ENCODE assay signal across 24 cellular contexts in genomic region chr3:121232309-121233225, GRCh38.
DNase-seq lines count a peak whose midpoint lies in the region; ATAC-seq and TF ChIP-seq lines count a peak whose summit lies in the region.
"Had no signal": no experiment of that assay in that cellular context is flagged by ENCODE, and none has a peak within 500 bp of the region (broad histone marks: within the 10 kb centered on the region; RNA-seq: fewer than 3 reads in every experiment).

No MANE protein-coding gene starts in this region.

- no peaks in the 10 kb centered on the region; the same call in 1 of the 2 replicates for H3K27me3 Mint-ChIP-seq in HFFc6 (ENCODE audit: insufficient read depth)
- H3K27me3 Mint-ChIP-seq in stimulated activated memory B cell treated with anti-CD40 and anti-IgM and Interleukin-4, amounts not matched to agents 10 μg/mL and 1 μg/mL and 100 μg/mL, for 72 hours, result no peaks in the 10 kb centered on the region

- ATAC-seq in stimulated activated memory B cell treated with anti-CD40 and anti-IgM and Interleukin-4, amounts not matched to agents 10 μg/mL and 1 μg/mL and 100 μg/mL, for 72 hours, result peak; percentile 5
- ATAC-seq: left colon had no signal

- H3K4me3 Mint-ChIP-seq in HFFc6, result peak overlapping the region; percentile 54
- no peak overlapping the region for H3K4me3 Mint-ChIP-seq in stimulated activated memory B cell treated with anti-CD40 and anti-IgM and Interleukin-4, amounts not matched to agents 10 μg/mL and 1 μg/mL and 100 μg/mL, for 72 hours

- DNase-seq in NCI-H82 (lab: John Stamatoyannopoulos, UW) (peak; percentile 17), NCI-H82 treated with DMSO at 0.1 percent for 48 hours (lab: John Stamatoyannopoulos, UW; ENCODE audit: unreplicated experiment) (no peak), HFFc6 (no peak), OCI-M1 (lab: John Stamatoyannopoulos, UW) (peak; percentile 11), cerebellum (ENCODE audit: low spot score) (no peak), GF-D8 (lab: John Stamatoyannopoulos, UW) (no peak), hepatic stellate cell (ENCODE audit: low spot score) (no peak)
- DNase-seq: activated CD4-positive, alpha-beta T cell treated with anti-CD3 and anti-CD28 coated beads for 48 hours; activated naive CD4-positive, alpha-beta T cell treated with Interleukin-2 at 50 U/mL for 16 hours; activated T-cell treated with anti-CD3 and anti-CD28 coated beads, Interleukin-2, amount 50 U/mL, for 48 hours; adrenal gland; brain microvascular endothelial cell; effector memory CD4-positive, alpha-beta T cell; esophagus squamous epithelium; GM23248; KBM-7; left colon; mesenchymal stem cell; NCI-H187 treated with DMSO at 0.1 percent for 48 hours; NCI-H510A treated with DMSO at 0.1 percent for 48 hours; stimulated activated CD8-positive, alpha-beta memory T cell treated with anti-CD3 and anti-CD28 coated beads, Interleukin-4, amount 100 ng/mL, for 48 hours; T-helper 2 cell; trophoblast cell had no signal

- no peaks in the 10 kb centered on the region for H3K9me3 Mint-ChIP-seq in HFFc6
- no peaks in the 10 kb centered on the region for H3K9me3 Mint-ChIP-seq in stimulated activated memory B cell treated with anti-CD40 and anti-IgM and Interleukin-4, amounts not matched to agents 10 μg/mL and 1 μg/mL and 100 μg/mL, for 72 hours

- no peak overlapping the region for H3K27ac Mint-ChIP-seq in HFFc6
- H3K27ac Mint-ChIP-seq in stimulated activated memory B cell treated with anti-CD40 and anti-IgM and Interleukin-4, amounts not matched to agents 10 μg/mL and 1 μg/mL and 100 μg/mL, for 72 hours, result no peak overlapping the region

- no peaks in the 10 kb centered on the region for H3K36me3 Mint-ChIP-seq in HFFc6 (ENCODE audit: low read depth)
- H3K36me3 Mint-ChIP-seq in stimulated activated memory B cell treated with anti-CD40 and anti-IgM and Interleukin-4, amounts not matched to agents 10 μg/mL and 1 μg/mL and 100 μg/mL, for 72 hours, result no peaks in the 10 kb centered on the region

- peaks cover 11% of the 10 kb centered on the region for H3K4me1 Mint-ChIP-seq in HFFc6 (ENCODE audit: low read depth)
- no peaks in the 10 kb centered on the region for H3K4me1 Mint-ChIP-seq in stimulated activated memory B cell treated with anti-CD40 and anti-IgM and Interleukin-4, amounts not matched to agents 10 μg/mL and 1 μg/mL and 100 μg/mL, for 72 hours

- TF ChIP-seq CTCF in HFFc6 (IDR thresholded peaks at IDR 0.05), result no peak

Comparison
In these comparisons a context has a peak if more than half of its experiments do, and no peak if none do; other contexts are left out.
1. DNase-seq: peak in NCI-H82 (single experiment) and OCI-M1 (single experiment); none in NCI-H82 treated with DMSO at 0.1 percent for 48 hours (single experiment), HFFc6 (single experiment), cerebellum (single experiment), GF-D8 (single experiment) and hepatic stellate cell (single experiment).